ENCODE assay signal across 12 cellular contexts in genomic region chr4:150582101-150582565, GRCh38. TPM values are rescaled to one million over a fixed set of nuclear protein-coding genes. Genes with fewer than 3 reads are reported as not detected.
DNase-seq lines count a peak whose midpoint lies in the region; ATAC-seq and TF ChIP-seq lines count a peak whose summit lies in the region.
"Had no signal": no experiment of that assay in that cellular context is flagged by ENCODE, and none has a peak within 500 bp of the region (broad histone marks: within the 10 kb centered on the region; RNA-seq: fewer than 3 reads in every experiment).

Gene MAB21L2 (plus strand): TSS chr4:150582151. CDS start chr4:150583030, 879 bp downstream.

- H3K36me3 ChIP-seq in left ventricle myocardium inferior (no peaks in the 10 kb centered on the region), neuron (ENCODE audit: insufficient read depth, low read length) (no peaks in the 10 kb centered on the region)

- H3K27me3 ChIP-seq in left ventricle myocardium inferior (ENCODE audit: low read depth): peaks cover 4% of the 10 kb centered on the region
- peaks cover 28% of the 10 kb centered on the region for H3K27me3 ChIP-seq in neuron (ENCODE audit: insufficient read depth, low read length)

- DNase-seq in left ventricle myocardium inferior: no peak
- DNase-seq in Right ventricle myocardium superior: no peak
- DNase-seq in fibroblast of villous mesenchyme (ENCODE audit: low read depth): no peak
- no peak for DNase-seq in NCI-H146 (lab: John Stamatoyannopoulos, UW)
- DNase-seq in MCF 10A (ENCODE audit: unreplicated experiment): no peak
- DNase-seq: HFFc6, NCI-H1694 had no signal

- intact Hi-C loops in left ventricle myocardium inferior (cut with micrococcal nuclease) (no loop called here), Right ventricle myocardium superior (cut with DNase I) (no loop called here), MCF 10A (cut with micrococcal nuclease) (no loop called here)

- ATAC-seq in Right ventricle myocardium superior (ENCODE audit: poor library complexity): no peak
- no peak for ATAC-seq in HG03045 (IDR thresholded peaks at IDR 0.05; ENCODE audit: unreplicated experiment)
- no peak for ATAC-seq in GM21367 (IDR thresholded peaks at IDR 0.05; ENCODE audit: unreplicated experiment)
- ATAC-seq: A549 had no signal

- H3K36me3 Mint-ChIP-seq in MCF 10A (ENCODE audit: insufficient read depth, unreplicated experiment): peaks cover 21% of the 10 kb centered on the region

- H3K9me3 ChIP-seq in left ventricle myocardium inferior (replicated peaks) (no peaks in the 10 kb centered on the region), neuron (ENCODE audit: low read length) (no peaks in the 10 kb centered on the region)
- H3K9me3 ChIP-seq: A549 had no signal

- no peak within 1 kb of the TSS for H3K27ac Mint-ChIP-seq in MCF 10A (ENCODE audit: low read depth, unreplicated experiment)
- H3K27ac Mint-ChIP-seq: HFFc6 had no signal

- H3K4me3 ChIP-seq in left ventricle myocardium inferior (peak within 1 kb of the TSS; percentile 67), fibroblast of villous mesenchyme (ENCODE audit: low read depth, low read length) (peak within 1 kb of the TSS; percentile 50), neuron (ENCODE audit: low read length) (peak within 1 kb of the TSS; percentile 51)
- H3K4me3 ChIP-seq: A549 had no signal

- no peaks in the 10 kb centered on the region for H3K27me3 Mint-ChIP-seq in MCF 10A (ENCODE audit: insufficient read depth, unreplicated experiment)

- POLR2A ChIA-PET in MCF 10A (lab: Yijun Ruan, JAX): no interaction called here

- H2AFZ ChIP-seq in neuron (ENCODE audit: low read depth, low read length): peak within 1 kb of the TSS; percentile 54

- H3K4me1 ChIP-seq in left ventricle myocardium inferior (peaks cover 15% of the 10 kb centered on the region), neuron (ENCODE audit: insufficient read depth, low read length) (peaks cover 43% of the 10 kb centered on the region)

- no peak within 1 kb of the TSS for H3K27ac ChIP-seq in left ventricle myocardium inferior (replicated peaks)
- H3K27ac ChIP-seq: A549, HL-60 had no signal

- CTCF ChIA-PET in MCF 10A (lab: Yijun Ruan, JAX): no interaction called here

- BruUV-seq in MCF 10A (replicated peaks; lab: Mats Ljungman, UMichigan): no TSS peak

- no peaks in the 10 kb centered on the region for H3K9me3 Mint-ChIP-seq in MCF 10A (ENCODE audit: unreplicated experiment)

- TF ChIP-seq CTCF in left ventricle myocardium inferior (IDR thresholded peaks at IDR 0.05; ENCODE audit: borderline replicate concordance): no peak
- TF ChIP-seq CTCF in fibroblast of villous mesenchyme (IDR thresholded peaks at IDR 0.05; ENCODE audit: insufficient read depth, low read depth, low read length): no peak
- TF ChIP-seq CTCF in MCF 10A (IDR thresholded peaks at IDR 0.05; ENCODE audit: unreplicated experiment): no peak

- no peaks in the 10 kb centered on the region for H3K4me1 Mint-ChIP-seq in MCF 10A (ENCODE audit: insufficient read depth, unreplicated experiment)

- no peak within 1 kb of the TSS for H3K4me3 Mint-ChIP-seq in MCF 10A (ENCODE audit: unreplicated experiment)
- H3K4me3 Mint-ChIP-seq: HFFc6 had no signal

RNA-seq across cellular contexts. Expression of gene MAB21L2, which starts in this region (rescaled TPM):
- total RNA-seq in left ventricle myocardium inferior (0.11 TPM), Right ventricle myocardium superior (0.11 TPM), fibroblast of villous mesenchyme (under 0.01 TPM in 2 replicates), MCF 10A (2022) (not detected in 2 replicates)
- total RNA-seq: HFFc6 had no signal
